ENCODE assay signal across 1 cellular context in the genomic region with DNA sequence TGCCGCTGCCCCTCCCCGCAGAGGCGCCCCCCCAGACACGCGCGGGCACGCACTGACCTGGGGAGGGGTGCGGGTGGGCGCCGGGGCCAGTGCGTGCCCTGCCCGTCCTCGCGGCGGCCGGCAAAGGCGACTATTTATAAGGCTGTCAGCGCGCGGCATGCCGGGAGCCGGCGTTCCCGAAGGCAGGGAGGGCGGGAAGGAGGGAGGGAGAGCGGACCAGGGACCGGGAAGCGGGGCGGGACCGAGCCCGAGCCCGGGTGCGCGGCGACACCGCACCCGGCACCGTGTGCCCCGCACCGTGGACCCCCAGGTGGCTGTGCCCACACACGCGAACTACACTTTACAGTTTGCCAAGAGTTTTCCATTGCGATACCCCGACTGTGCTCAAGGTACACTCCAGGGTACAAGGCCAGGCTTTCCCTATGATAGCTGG.
TF ChIP-seq lines count a peak whose summit lies in the region.

A gene with protein sequence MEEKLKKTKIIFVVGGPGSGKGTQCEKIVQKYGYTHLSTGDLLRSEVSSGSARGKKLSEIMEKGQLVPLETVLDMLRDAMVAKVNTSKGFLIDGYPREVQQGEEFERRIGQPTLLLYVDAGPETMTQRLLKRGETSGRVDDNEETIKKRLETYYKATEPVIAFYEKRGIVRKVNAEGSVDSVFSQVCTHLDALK (minus strand): TSS at position 110 of the 433 bp plus-strand sequence. CDS start 3,058 bp downstream, outside the sequence.

TF ChIP-seq in HEK293, 187 proteins besides CTCF, POLR2A, EP300 and RAD21 (continued from another document):
- TF ChIP-seq, protein P1, sequence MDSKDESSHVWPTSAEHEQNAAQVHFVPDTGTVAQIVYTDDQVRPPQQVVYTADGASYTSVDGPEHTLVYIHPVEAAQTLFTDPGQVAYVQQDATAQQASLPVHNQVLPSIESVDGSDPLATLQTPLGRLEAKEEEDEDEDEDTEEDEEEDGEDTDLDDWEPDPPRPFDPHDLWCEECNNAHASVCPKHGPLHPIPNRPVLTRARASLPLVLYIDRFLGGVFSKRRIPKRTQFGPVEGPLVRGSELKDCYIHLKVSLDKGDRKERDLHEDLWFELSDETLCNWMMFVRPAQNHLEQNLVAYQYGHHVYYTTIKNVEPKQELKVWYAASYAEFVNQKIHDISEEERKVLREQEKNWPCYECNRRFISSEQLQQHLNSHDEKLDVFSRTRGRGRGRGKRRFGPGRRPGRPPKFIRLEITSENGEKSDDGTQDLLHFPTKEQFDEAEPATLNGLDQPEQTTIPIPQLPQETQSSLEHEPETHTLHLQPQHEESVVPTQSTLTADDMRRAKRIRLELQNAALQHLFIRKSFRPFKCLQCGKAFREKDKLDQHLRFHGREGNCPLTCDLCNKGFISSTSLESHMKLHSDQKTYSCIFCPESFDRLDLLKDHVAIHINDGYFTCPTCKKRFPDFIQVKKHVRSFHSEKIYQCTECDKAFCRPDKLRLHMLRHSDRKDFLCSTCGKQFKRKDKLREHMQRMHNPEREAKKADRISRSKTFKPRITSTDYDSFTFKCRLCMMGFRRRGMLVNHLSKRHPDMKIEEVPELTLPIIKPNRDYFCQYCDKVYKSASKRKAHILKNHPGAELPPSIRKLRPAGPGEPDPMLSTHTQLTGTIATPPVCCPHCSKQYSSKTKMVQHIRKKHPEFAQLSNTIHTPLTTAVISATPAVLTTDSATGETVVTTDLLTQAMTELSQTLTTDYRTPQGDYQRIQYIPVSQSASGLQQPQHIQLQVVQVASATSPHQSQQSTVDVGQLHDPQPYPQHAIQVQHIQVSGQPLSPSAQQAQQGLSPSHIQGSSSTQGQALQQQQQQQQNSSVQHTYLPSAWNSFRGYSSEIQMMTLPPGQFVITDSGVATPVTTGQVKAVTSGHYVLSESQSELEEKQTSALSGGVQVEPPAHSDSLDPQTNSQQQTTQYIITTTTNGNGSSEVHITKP (tag by site-specific recombination; IDR thresholded peaks at IDR 0.05): peak; percentile 91
- TF ChIP-seq ZSCAN16 (tag by site-specific recombination; IDR thresholded peaks at IDR 0.05): no peak
- no peak for TF ChIP-seq ZNF155 (tag by site-specific recombination; IDR thresholded peaks at IDR 0.05)
- TF ChIP-seq ZNF843 (tag by site-specific recombination; IDR thresholded peaks at IDR 0.05): no peak
- TF ChIP-seq, protein P2, sequence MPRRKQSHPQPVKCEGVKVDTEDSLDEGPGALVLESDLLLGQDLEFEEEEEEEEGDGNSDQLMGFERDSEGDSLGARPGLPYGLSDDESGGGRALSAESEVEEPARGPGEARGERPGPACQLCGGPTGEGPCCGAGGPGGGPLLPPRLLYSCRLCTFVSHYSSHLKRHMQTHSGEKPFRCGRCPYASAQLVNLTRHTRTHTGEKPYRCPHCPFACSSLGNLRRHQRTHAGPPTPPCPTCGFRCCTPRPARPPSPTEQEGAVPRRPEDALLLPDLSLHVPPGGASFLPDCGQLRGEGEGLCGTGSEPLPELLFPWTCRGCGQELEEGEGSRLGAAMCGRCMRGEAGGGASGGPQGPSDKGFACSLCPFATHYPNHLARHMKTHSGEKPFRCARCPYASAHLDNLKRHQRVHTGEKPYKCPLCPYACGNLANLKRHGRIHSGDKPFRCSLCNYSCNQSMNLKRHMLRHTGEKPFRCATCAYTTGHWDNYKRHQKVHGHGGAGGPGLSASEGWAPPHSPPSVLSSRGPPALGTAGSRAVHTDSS (tag by site-specific recombination; IDR thresholded peaks at IDR 0.05): no peak
- TF ChIP-seq, protein P3, sequence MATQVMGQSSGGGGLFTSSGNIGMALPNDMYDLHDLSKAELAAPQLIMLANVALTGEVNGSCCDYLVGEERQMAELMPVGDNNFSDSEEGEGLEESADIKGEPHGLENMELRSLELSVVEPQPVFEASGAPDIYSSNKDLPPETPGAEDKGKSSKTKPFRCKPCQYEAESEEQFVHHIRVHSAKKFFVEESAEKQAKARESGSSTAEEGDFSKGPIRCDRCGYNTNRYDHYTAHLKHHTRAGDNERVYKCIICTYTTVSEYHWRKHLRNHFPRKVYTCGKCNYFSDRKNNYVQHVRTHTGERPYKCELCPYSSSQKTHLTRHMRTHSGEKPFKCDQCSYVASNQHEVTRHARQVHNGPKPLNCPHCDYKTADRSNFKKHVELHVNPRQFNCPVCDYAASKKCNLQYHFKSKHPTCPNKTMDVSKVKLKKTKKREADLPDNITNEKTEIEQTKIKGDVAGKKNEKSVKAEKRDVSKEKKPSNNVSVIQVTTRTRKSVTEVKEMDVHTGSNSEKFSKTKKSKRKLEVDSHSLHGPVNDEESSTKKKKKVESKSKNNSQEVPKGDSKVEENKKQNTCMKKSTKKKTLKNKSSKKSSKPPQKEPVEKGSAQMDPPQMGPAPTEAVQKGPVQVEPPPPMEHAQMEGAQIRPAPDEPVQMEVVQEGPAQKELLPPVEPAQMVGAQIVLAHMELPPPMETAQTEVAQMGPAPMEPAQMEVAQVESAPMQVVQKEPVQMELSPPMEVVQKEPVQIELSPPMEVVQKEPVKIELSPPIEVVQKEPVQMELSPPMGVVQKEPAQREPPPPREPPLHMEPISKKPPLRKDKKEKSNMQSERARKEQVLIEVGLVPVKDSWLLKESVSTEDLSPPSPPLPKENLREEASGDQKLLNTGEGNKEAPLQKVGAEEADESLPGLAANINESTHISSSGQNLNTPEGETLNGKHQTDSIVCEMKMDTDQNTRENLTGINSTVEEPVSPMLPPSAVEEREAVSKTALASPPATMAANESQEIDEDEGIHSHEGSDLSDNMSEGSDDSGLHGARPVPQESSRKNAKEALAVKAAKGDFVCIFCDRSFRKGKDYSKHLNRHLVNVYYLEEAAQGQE (tag by site-specific recombination; IDR thresholded peaks at IDR 0.05): no peak
- no peak for TF ChIP-seq ZNF48 (tag by site-specific recombination; IDR thresholded peaks at IDR 0.05)
- peak; percentile 86 for TF ChIP-seq ZNF366 (tag by site-specific recombination; conservative IDR thresholded peaks at IDR 0.05)
- TF ChIP-seq ZNF10 (tag by site-specific recombination; IDR thresholded peaks at IDR 0.05): no peak
- no peak for TF ChIP-seq ZNF544 (tag by site-specific recombination; IDR thresholded peaks at IDR 0.05)
- TF ChIP-seq ZNF571 (tag by site-specific recombination; IDR thresholded peaks at IDR 0.05): no peak
- no peak for TF ChIP-seq YY2 (tag by site-specific recombination; IDR thresholded peaks at IDR 0.05)
- TF ChIP-seq ZBTB48 (tag by site-specific recombination; IDR thresholded peaks at IDR 0.05): peak; percentile 55
- peak; percentile 92 for TF ChIP-seq ZNF660 (tag by site-specific recombination; IDR thresholded peaks at IDR 0.05)
- TF ChIP-seq ZNF416 (tag by site-specific recombination; IDR thresholded peaks at IDR 0.05): no peak
- TF ChIP-seq ZNF19 (tag by site-specific recombination; IDR thresholded peaks at IDR 0.05; ENCODE audit: low read depth): no peak
- TF ChIP-seq ZNF394 (tag by site-specific recombination; IDR thresholded peaks at IDR 0.05; ENCODE audit: borderline replicate concordance): no peak
- TF ChIP-seq TCF7L2 (IDR thresholded peaks at IDR 0.05; ENCODE audit: borderline replicate concordance, low read depth, low read length): no peak
- TF ChIP-seq ZFP69B (tag by site-specific recombination; IDR thresholded peaks at IDR 0.05): no peak
- no peak for TF ChIP-seq GLIS2 (tag by site-specific recombination; IDR thresholded peaks at IDR 0.05)
- no peak for TF ChIP-seq ZNF24 (tag by site-specific recombination; IDR thresholded peaks at IDR 0.05)
- TF ChIP-seq, protein P4, sequence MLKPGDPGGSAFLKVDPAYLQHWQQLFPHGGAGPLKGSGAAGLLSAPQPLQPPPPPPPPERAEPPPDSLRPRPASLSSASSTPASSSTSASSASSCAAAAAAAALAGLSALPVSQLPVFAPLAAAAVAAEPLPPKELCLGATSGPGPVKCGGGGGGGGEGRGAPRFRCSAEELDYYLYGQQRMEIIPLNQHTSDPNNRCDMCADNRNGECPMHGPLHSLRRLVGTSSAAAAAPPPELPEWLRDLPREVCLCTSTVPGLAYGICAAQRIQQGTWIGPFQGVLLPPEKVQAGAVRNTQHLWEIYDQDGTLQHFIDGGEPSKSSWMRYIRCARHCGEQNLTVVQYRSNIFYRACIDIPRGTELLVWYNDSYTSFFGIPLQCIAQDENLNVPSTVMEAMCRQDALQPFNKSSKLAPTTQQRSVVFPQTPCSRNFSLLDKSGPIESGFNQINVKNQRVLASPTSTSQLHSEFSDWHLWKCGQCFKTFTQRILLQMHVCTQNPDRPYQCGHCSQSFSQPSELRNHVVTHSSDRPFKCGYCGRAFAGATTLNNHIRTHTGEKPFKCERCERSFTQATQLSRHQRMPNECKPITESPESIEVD (tag by site-specific recombination; IDR thresholded peaks at IDR 0.05): no peak
- TF ChIP-seq, protein P5, sequence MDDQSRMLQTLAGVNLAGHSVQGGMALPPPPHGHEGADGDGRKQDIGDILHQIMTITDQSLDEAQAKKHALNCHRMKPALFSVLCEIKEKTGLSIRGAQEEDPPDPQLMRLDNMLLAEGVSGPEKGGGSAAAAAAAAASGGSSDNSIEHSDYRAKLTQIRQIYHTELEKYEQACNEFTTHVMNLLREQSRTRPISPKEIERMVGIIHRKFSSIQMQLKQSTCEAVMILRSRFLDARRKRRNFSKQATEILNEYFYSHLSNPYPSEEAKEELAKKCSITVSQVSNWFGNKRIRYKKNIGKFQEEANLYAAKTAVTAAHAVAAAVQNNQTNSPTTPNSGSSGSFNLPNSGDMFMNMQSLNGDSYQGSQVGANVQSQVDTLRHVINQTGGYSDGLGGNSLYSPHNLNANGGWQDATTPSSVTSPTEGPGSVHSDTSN (CRISPR knock-in tag; IDR thresholded peaks at IDR 0.05): peak; percentile 36; the same call in 1 of the 2 replicates
- peak; percentile 54; the same call in 1 of the 2 replicates for TF ChIP-seq ZEB2 (tag by site-specific recombination; IDR thresholded peaks at IDR 0.05)
- TF ChIP-seq ZNF514 (tag by site-specific recombination; IDR thresholded peaks at IDR 0.05): no peak
- no peak for TF ChIP-seq SCRT1 (tag by site-specific recombination; IDR thresholded peaks at IDR 0.05; ENCODE audit: borderline replicate concordance)
- TF ChIP-seq RBAK (tag by site-specific recombination; IDR thresholded peaks at IDR 0.05): no peak
- no peak for TF ChIP-seq ZNF37A (tag by site-specific recombination; IDR thresholded peaks at IDR 0.05)
- TF ChIP-seq, protein P6, sequence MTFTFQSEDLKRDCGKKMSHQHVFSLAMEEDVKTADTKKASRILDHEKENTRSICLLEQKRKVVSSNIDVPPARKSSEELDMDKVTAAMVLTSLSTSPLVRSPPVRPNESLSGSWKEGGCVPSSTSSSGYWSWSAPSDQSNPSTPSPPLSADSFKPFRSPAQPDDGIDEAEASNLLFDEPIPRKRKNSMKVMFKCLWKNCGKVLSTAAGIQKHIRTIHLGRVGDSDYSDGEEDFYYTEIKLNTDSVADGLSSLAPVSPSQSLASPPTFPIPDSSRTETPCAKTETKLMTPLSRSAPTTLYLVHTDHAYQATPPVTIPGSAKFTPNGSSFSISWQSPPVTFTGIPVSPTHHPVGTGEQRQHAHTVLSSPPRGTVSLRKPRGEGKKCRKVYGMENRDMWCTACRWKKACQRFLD (tag by site-specific recombination; IDR thresholded peaks at IDR 0.05): no peak
- TF ChIP-seq ZNF664 (tag by site-specific recombination; IDR thresholded peaks at IDR 0.05): no peak
- 0 out of 2 replicates have a peak, but pooled peaks have one; percentile 11 for TF ChIP-seq ZXDB (tag by site-specific recombination; IDR thresholded peaks at IDR 0.05)
- TF ChIP-seq, protein P7, sequence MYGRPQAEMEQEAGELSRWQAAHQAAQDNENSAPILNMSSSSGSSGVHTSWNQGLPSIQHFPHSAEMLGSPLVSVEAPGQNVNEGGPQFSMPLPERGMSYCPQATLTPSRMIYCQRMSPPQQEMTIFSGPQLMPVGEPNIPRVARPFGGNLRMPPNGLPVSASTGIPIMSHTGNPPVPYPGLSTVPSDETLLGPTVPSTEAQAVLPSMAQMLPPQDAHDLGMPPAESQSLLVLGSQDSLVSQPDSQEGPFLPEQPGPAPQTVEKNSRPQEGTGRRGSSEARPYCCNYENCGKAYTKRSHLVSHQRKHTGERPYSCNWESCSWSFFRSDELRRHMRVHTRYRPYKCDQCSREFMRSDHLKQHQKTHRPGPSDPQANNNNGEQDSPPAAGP (tag by site-specific recombination; IDR thresholded peaks at IDR 0.05): no peak
